8 cellular contexts compared by ENCODE assay signal in genomic region chr7:128108641-128109423, GRCh38.
DNase-seq lines count a peak whose midpoint lies in the region; ATAC-seq and TF ChIP-seq lines count a peak whose summit lies in the region.

No MANE protein-coding gene starts in this region.

- H3K27me3 ChIP-seq in CD4-positive, alpha-beta memory T cell (ENCODE audit: insufficient read depth, low read length), result no peaks in the 10 kb centered on the region

- no peaks in the 10 kb centered on the region for H3K36me3 Mint-ChIP-seq in CD4-positive, alpha-beta memory T cell
- H3K36me3 Mint-ChIP-seq in stimulated activated naive CD8-positive, alpha-beta T cell treated with anti-CD3 and anti-CD28 coated beads, Interleukin-15, Interleukin-2, amounts not matched to agents 100 ng/mL and 50 ng/mL, for 24 hours (ENCODE audit: low read depth), result no peaks in the 10 kb centered on the region

- H3K4me3 Mint-ChIP-seq in CD4-positive, alpha-beta memory T cell, result peak overlapping the region; percentile 71 to 93 (median 84)
- peak overlapping the region; percentile 64 for H3K4me3 Mint-ChIP-seq in stimulated activated naive CD8-positive, alpha-beta T cell treated with anti-CD3 and anti-CD28 coated beads, Interleukin-15, Interleukin-2, amounts not matched to agents 100 ng/mL and 50 ng/mL, for 24 hours

- peak overlapping the region; percentile 10 for H3K27ac ChIP-seq in CD4-positive, alpha-beta memory T cell (ENCODE audit: low read depth, low read length)

- H3K27ac Mint-ChIP-seq in CD4-positive, alpha-beta memory T cell, result peak overlapping the region; percentile 72 to 96 (median 83)
- peak overlapping the region; percentile 76 for H3K27ac Mint-ChIP-seq in stimulated activated naive CD8-positive, alpha-beta T cell treated with anti-CD3 and anti-CD28 coated beads, Interleukin-15, Interleukin-2, amounts not matched to agents 100 ng/mL and 50 ng/mL, for 24 hours

- intact Hi-C loops in CD4-positive, alpha-beta memory T cell (cut with micrococcal nuclease), result loop anchor here (1.0 kb wide), 1 partner anchor 50 kb away; no protein-coding TSS in a partner anchor

- POLR2A ChIA-PET in CD4-positive, alpha-beta memory T cell (lab: Charles Lee; ENCODE audit: partially characterized antibody), result interaction anchor here (0.7 to 1.6 kb wide), 10 partner anchors 10 to 253 kb away, joined by 3 to 5 read pairs (median 3); partner anchors contain the start of gene LRRC4

- TF ChIP-seq CTCF in omental fat pad (IDR thresholded peaks at IDR 0.05), result no peak

- no peaks in the 10 kb centered on the region for H3K9me3 ChIP-seq in CD4-positive, alpha-beta memory T cell (ENCODE audit: control insufficient read depth in 1 of 2, low read length in 2 of 2)

- H3K4me1 ChIP-seq in CD4-positive, alpha-beta memory T cell (ENCODE audit: insufficient read depth, low read length), result peaks cover 65% of the 10 kb centered on the region

- H3K27me3 Mint-ChIP-seq in CD4-positive, alpha-beta memory T cell, result no peaks in the 10 kb centered on the region
- H3K27me3 Mint-ChIP-seq in stimulated activated naive CD8-positive, alpha-beta T cell treated with anti-CD3 and anti-CD28 coated beads, Interleukin-15, Interleukin-2, amounts not matched to agents 100 ng/mL and 50 ng/mL, for 24 hours, result peaks cover under 1% of the 10 kb centered on the region

- peak in 4 of 5 donors; percentile 53 to 69 (median 62) for DNase-seq in CD4-positive, alpha-beta memory T cell
- peak; percentile 27 for DNase-seq in activated CD4-positive, CD25-positive, alpha-beta regulatory T cell treated with anti-CD3 and anti-CD28 coated beads, Interleukin-2, amount 50 U/mL, for 72 hours
- no peak for DNase-seq in stimulated activated CD4-positive, alpha-beta T cell treated with anti-CD3 and anti-CD28 coated beads, Interleukin-12 subunit alpha, Interleukin-12 subunit beta, amount 100 ng/mL, for 4 hours
- DNase-seq in 8988T (no peak), omental fat pad (ENCODE audit: low spot score) (no peak)

- peak; percentile 87 for ATAC-seq in GM19351 (IDR thresholded peaks at IDR 0.05; ENCODE audit: unreplicated experiment)
- peak; percentile 88 for ATAC-seq in HG03175 (IDR thresholded peaks at IDR 0.05; ENCODE audit: unreplicated experiment)
- ATAC-seq in omental fat pad (ENCODE audit: low FRiP score), result no peak

- H3K9me3 Mint-ChIP-seq in CD4-positive, alpha-beta memory T cell, result peaks cover 0 to 2% (median 0%) of the 10 kb centered on the region in 8 donors
- H3K9me3 Mint-ChIP-seq in stimulated activated naive CD8-positive, alpha-beta T cell treated with anti-CD3 and anti-CD28 coated beads, Interleukin-15, Interleukin-2, amounts not matched to agents 100 ng/mL and 50 ng/mL, for 24 hours, result no peaks in the 10 kb centered on the region

- peaks cover 50 to 75% (median 63%) of the 10 kb centered on the region in 4 donors for H3K4me1 Mint-ChIP-seq in CD4-positive, alpha-beta memory T cell
- peaks cover 77% of the 10 kb centered on the region for H3K4me1 Mint-ChIP-seq in stimulated activated naive CD8-positive, alpha-beta T cell treated with anti-CD3 and anti-CD28 coated beads, Interleukin-15, Interleukin-2, amounts not matched to agents 100 ng/mL and 50 ng/mL, for 24 hours (ENCODE audit: low read depth)

- peak overlapping the region; percentile 20 to 21 for H3K4me3 ChIP-seq in CD4-positive, alpha-beta memory T cell (ENCODE audit: low read length in 2 of 2)

- CTCF ChIA-PET in CD4-positive, alpha-beta memory T cell (lab: Charles Lee; ENCODE audit: partially characterized antibody), result interaction anchor here (1.0 to 1.5 kb wide), 5 partner anchors 8 to 101 kb away, joined by 3 to 17 read pairs (median 4); no protein-coding TSS in a partner anchor

- no peaks in the 10 kb centered on the region for H3K36me3 ChIP-seq in CD4-positive, alpha-beta memory T cell (ENCODE audit: insufficient read depth, low read length)

Comparison
In these comparisons a context has a peak if more than half of its experiments do, and no peak if none do; other contexts are left out.
1. DNase-seq: peak in CD4-positive, alpha-beta memory T cell (4 of 5) and activated CD4-positive, CD25-positive, alpha-beta regulatory T cell treated with anti-CD3 and anti-CD28 coated beads, Interleukin-2, amount 50 U/mL, for 72 hours (single experiment); none in stimulated activated CD4-positive, alpha-beta T cell treated with anti-CD3 and anti-CD28 coated beads, Interleukin-12 subunit alpha, Interleukin-12 subunit beta, amount 100 ng/mL, for 4 hours (single experiment), 8988T (single experiment) and omental fat pad (single experiment).